ENCODE assay signal across 1 cellular context in genomic region chr22:27996529-27996925, GRCh38.
TF ChIP-seq lines count a peak whose summit lies in the region.

No MANE protein-coding gene starts in this region.

TF ChIP-seq in HepG2, 621 proteins besides CTCF, POLR2A, EP300 and RAD21 (continued from another document):
- TF ChIP-seq HMGXB3 (CRISPR knock-in tag; IDR thresholded peaks at IDR 0.05; ENCODE audit: borderline replicate concordance) (no peak), ZNF816 (CRISPR knock-in tag; IDR thresholded peaks at IDR 0.05; ENCODE audit: borderline replicate concordance) (no peak)
